ENCODE assay signal across 17 cellular contexts in genomic region chr9:33794560-33794959, GRCh38. TPM values are rescaled to one million over a fixed set of nuclear protein-coding genes. Genes with fewer than 3 reads are reported as not detected.
DNase-seq lines count a peak whose midpoint lies in the region; ATAC-seq and TF ChIP-seq lines count a peak whose summit lies in the region.
"Had no signal": no experiment of that assay in that cellular context is flagged by ENCODE, and none has a peak within 500 bp of the region (broad histone marks: within the 10 kb centered on the region; RNA-seq: fewer than 3 reads in every experiment).

No MANE protein-coding gene starts in this region.

- no peak overlapping the region for H3K27ac ChIP-seq in foreskin keratinocyte
- H3K27ac ChIP-seq: gastroesophageal sphincter, transverse colon had no signal

- TF ChIP-seq CTCF in foreskin keratinocyte (conservative IDR thresholded peaks at IDR 0.05): no peak
- no peak for TF ChIP-seq CTCF in osteocyte (IDR thresholded peaks at IDR 0.05)

- peaks cover 8% of the 10 kb centered on the region for H3K4me1 ChIP-seq in foreskin keratinocyte
- H3K4me1 ChIP-seq: gastroesophageal sphincter had no signal

- in situ Hi-C loops in G401 (cut with HindIII; ENCODE audit: low sequenced_read_pairs): no loop called here

- H3K36me3 Mint-ChIP-seq in osteocyte (ENCODE audit: unreplicated experiment): peaks cover 4% of the 10 kb centered on the region

- DNase-seq in NK-92 treated with Interleukin-12 subunit alpha and Interleukin-12 subunit beta, amount 100 ng/mL, for 24 hours (lab: John Stamatoyannopoulos, UW): peak; percentile 37
- no peak for DNase-seq in NK-92 (lab: John Stamatoyannopoulos, UW; ENCODE audit: unreplicated experiment)
- peak; percentile 90 for DNase-seq in DMS53 (lab: John Stamatoyannopoulos, UW)
- peak; percentile 28 for DNase-seq in SW480 (ENCODE audit: low spot score)
- no peak for DNase-seq in foreskin keratinocyte
- DNase-seq in osteocyte (ENCODE audit: extremely low spot score, unreplicated experiment): no peak
- DNase-seq in G401 (ENCODE audit: low spot score): no peak
- DNase-seq: activated CD8-positive, alpha-beta memory T cell treated with anti-CD3 and anti-CD28 coated beads, Interleukin-2, amount 50 U/mL, for 4 hours; cerebellar nuclear complex; Kasumi-1; retina; SK-N-SH; stimulated activated CD4-positive, alpha-beta T cell treated with anti-CD3 and anti-CD28 coated beads, Interleukin-4, amount 100 ng/mL, for 24 hours; transverse colon had no signal

- H3K4me1 Mint-ChIP-seq in osteocyte (ENCODE audit: unreplicated experiment): no peaks in the 10 kb centered on the region
- H3K4me1 Mint-ChIP-seq: nephron had no signal

- no peaks in the 10 kb centered on the region for H3K27me3 ChIP-seq in foreskin keratinocyte
- H3K27me3 ChIP-seq: transverse colon had no signal

- H3K27ac Mint-ChIP-seq in osteocyte (ENCODE audit: unreplicated experiment): no peak overlapping the region
- H3K27ac Mint-ChIP-seq: nephron had no signal

- H3K27me3 Mint-ChIP-seq in osteocyte (ENCODE audit: unreplicated experiment): peaks cover 33% of the 10 kb centered on the region

- H3K9me3 Mint-ChIP-seq in osteocyte (ENCODE audit: unreplicated experiment): no peaks in the 10 kb centered on the region
- H3K9me3 Mint-ChIP-seq: nephron had no signal

- ATAC-seq in foreskin keratinocyte (peak; percentile 69), GM18867 (IDR thresholded peaks at IDR 0.05; ENCODE audit: unreplicated experiment) (no peak)
- ATAC-seq: gastroesophageal sphincter had no signal

- H3K4me3 Mint-ChIP-seq in osteocyte (ENCODE audit: unreplicated experiment): no peak overlapping the region
- H3K4me3 Mint-ChIP-seq: nephron had no signal

RNA-seq across cellular contexts. Expression of gene PRSS3, which starts 0.8 kb away (rescaled TPM):
- total RNA-seq in foreskin keratinocyte (89.9 and 199 TPM in 2 replicates), osteocyte (not detected in 2 replicates)
- polyA plus RNA-seq in foreskin keratinocyte: 127 and 247 TPM in 2 replicates
- total RNA-seq in G401 (2014; rRNA removed; shearing (Covaris generic)): not detected in 2 replicates

RNA-seq across cellular contexts. Expression of gene UBE2R2, which starts 22.4 kb away (rescaled TPM):
- total RNA-seq in foreskin keratinocyte (28.7 and 31.1 TPM in 2 replicates), osteocyte (48.1 and 49.1 TPM in 2 replicates)
- polyA plus RNA-seq in foreskin keratinocyte: 24.7 and 25.4 TPM in 2 replicates
- 25.0 and 35.5 TPM in 2 replicates for total RNA-seq in G401 (2014; rRNA removed; shearing (Covaris generic))

Comparison
In these comparisons a context has a peak if more than half of its experiments do, and no peak if none do; other contexts are left out.
1. DNase-seq: peak in NK-92 treated with Interleukin-12 subunit alpha and Interleukin-12 subunit beta, amount 100 ng/mL, for 24 hours (single experiment), DMS53 (single experiment) and SW480 (single experiment); none in NK-92 (single experiment), foreskin keratinocyte (0 of 2), osteocyte (single experiment) and G401 (single experiment).
2. RNA of gene PRSS3, which starts 0.8 kb away (total RNA-seq): 89.9 to 199 TPM in foreskin keratinocyte; not detected in osteocyte and not detected in G401; every median in the first group is over 10 times any median in the second.